Comparison of ENCODE assay signal across 1 cellular context in genomic region chr9:26753971-26754370, GRCh38.
TF ChIP-seq lines count a peak whose summit lies in the region.

No MANE protein-coding gene starts in this region.

TF ChIP-seq in WTC11, 78 proteins besides CTCF, POLR2A, EP300 and RAD21 (continued from another document):
- TF ChIP-seq, protein P1, sequence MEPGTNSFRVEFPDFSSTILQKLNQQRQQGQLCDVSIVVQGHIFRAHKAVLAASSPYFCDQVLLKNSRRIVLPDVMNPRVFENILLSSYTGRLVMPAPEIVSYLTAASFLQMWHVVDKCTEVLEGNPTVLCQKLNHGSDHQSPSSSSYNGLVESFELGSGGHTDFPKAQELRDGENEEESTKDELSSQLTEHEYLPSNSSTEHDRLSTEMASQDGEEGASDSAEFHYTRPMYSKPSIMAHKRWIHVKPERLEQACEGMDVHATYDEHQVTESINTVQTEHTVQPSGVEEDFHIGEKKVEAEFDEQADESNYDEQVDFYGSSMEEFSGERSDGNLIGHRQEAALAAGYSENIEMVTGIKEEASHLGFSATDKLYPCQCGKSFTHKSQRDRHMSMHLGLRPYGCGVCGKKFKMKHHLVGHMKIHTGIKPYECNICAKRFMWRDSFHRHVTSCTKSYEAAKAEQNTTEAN (CRISPR knock-in tag; IDR thresholded peaks at IDR 0.05): no peak
- TF ChIP-seq, protein P2, sequence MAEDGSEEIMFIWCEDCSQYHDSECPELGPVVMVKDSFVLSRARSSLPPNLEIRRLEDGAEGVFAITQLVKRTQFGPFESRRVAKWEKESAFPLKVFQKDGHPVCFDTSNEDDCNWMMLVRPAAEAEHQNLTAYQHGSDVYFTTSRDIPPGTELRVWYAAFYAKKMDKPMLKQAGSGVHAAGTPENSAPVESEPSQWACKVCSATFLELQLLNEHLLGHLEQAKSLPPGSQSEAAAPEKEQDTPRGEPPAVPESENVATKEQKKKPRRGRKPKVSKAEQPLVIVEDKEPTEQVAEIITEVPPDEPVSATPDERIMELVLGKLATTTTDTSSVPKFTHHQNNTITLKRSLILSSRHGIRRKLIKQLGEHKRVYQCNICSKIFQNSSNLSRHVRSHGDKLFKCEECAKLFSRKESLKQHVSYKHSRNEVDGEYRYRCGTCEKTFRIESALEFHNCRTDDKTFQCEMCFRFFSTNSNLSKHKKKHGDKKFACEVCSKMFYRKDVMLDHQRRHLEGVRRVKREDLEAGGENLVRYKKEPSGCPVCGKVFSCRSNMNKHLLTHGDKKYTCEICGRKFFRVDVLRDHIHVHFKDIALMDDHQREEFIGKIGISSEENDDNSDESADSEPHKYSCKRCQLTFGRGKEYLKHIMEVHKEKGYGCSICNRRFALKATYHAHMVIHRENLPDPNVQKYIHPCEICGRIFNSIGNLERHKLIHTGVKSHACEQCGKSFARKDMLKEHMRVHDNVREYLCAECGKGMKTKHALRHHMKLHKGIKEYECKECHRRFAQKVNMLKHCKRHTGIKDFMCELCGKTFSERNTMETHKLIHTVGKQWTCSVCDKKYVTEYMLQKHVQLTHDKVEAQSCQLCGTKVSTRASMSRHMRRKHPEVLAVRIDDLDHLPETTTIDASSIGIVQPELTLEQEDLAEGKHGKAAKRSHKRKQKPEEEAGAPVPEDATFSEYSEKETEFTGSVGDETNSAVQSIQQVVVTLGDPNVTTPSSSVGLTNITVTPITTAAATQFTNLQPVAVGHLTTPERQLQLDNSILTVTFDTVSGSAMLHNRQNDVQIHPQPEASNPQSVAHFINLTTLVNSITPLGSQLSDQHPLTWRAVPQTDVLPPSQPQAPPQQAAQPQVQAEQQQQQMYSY (CRISPR knock-in tag; IDR thresholded peaks at IDR 0.05): no peak
- no peak for TF ChIP-seq EMX1 (CRISPR knock-in tag; IDR thresholded peaks at IDR 0.05)
- no peak for TF ChIP-seq ZNF219 (CRISPR knock-in tag; IDR thresholded peaks at IDR 0.05; ENCODE audit: borderline replicate concordance)
- no peak for TF ChIP-seq ESRRA (CRISPR knock-in tag; IDR thresholded peaks at IDR 0.05; ENCODE audit: borderline replicate concordance)
- TF ChIP-seq, protein P3, sequence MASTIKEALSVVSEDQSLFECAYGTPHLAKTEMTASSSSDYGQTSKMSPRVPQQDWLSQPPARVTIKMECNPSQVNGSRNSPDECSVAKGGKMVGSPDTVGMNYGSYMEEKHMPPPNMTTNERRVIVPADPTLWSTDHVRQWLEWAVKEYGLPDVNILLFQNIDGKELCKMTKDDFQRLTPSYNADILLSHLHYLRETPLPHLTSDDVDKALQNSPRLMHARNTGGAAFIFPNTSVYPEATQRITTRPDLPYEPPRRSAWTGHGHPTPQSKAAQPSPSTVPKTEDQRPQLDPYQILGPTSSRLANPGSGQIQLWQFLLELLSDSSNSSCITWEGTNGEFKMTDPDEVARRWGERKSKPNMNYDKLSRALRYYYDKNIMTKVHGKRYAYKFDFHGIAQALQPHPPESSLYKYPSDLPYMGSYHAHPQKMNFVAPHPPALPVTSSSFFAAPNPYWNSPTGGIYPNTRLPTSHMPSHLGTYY (CRISPR knock-in tag; IDR thresholded peaks at IDR 0.05): no peak
- no peak for TF ChIP-seq NR3C1 (CRISPR knock-in tag; conservative IDR thresholded peaks at IDR 0.05; ENCODE audit: low read depth)
- no peak for TF ChIP-seq NFATC4 (CRISPR knock-in tag; IDR thresholded peaks at IDR 0.05)
- no peak for TF ChIP-seq ATF6 (CRISPR knock-in tag; IDR thresholded peaks at IDR 0.05)
- TF ChIP-seq CREB1 (CRISPR knock-in tag; IDR thresholded peaks at IDR 0.05): no peak
- no peak for TF ChIP-seq GRHL2 (CRISPR knock-in tag; IDR thresholded peaks at IDR 0.05; ENCODE audit: insufficient replicate concordance, severe bottlenecking)
- TF ChIP-seq TP53 (CRISPR knock-in tag; IDR thresholded peaks at IDR 0.05): no peak
- no peak for TF ChIP-seq HMGXB4 (CRISPR knock-in tag; IDR thresholded peaks at IDR 0.05)
